17 cellular contexts compared by ENCODE assay signal in the genomic region with DNA sequence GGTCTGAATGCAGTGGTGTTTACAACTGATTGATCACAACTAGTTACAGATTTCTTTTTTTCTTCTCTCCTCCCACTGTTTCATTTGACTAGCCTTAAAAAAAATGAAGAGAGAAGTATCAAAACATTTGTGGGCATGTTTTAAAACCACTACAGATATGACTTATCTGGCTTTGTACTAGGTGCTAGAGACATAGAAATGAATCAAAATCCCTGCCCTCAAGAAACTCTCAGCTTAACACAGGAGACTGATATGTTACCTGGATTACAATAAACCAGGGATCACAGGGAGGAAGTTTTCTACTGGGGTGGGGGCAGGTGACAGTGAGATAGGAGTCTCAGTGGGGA. TPM values are rescaled to one million over a fixed set of nuclear protein-coding genes. Genes with fewer than 3 reads are reported as not detected.
DNase-seq lines count a peak whose midpoint lies in the region; ATAC-seq and TF ChIP-seq lines count a peak whose summit lies in the region.
"Had no signal": no experiment of that assay in that cellular context is flagged by ENCODE, and none has a peak within 500 bp of the region (broad histone marks: within the 10 kb centered on the region; RNA-seq: fewer than 3 reads in every experiment).

No MANE protein-coding gene starts in this region.

- peak in 1 of 2 donors; percentile 19 for DNase-seq in activated naive CD4-positive, alpha-beta T cell treated with anti-CD3 and anti-CD28 coated beads, Interleukin-2, amount 50 U/mL, for 72 hours (ENCODE audit: low spot score in 2 of 2)
- DNase-seq in activated naive CD4-positive, alpha-beta T cell treated with anti-CD3 and anti-CD28 coated beads for 36 hours = no peak
- peak; percentile 50 for DNase-seq in OCI-M1 (lab: John Stamatoyannopoulos, UW)
- peak; percentile 53 for DNase-seq in amniotic epithelial cell (ENCODE audit: low read depth)
- no peak for DNase-seq in stimulated activated naive CD8-positive, alpha-beta T cell treated with anti-CD3 and anti-CD28 coated beads, Interleukin-15, amount 100 ng/mL, for 72 hours
- DNase-seq in effector CD4-positive, alpha-beta T cell = no peak
- no peak for DNase-seq in T-helper 2 cell treated with Interferon-gamma antibody and Interleukin-4, amounts not matched to agents 5 μg/mL and 100 μg/mL, for 36 hours (ENCODE audit: low spot score)
- no peak for DNase-seq in erythroblast (lab: John Stamatoyannopoulos, UW)
- DNase-seq: effector CD8-positive, alpha-beta T cell; heart left ventricle; mucosa of descending colon; NCI-H2029 treated with DMSO at 0.1 percent for 48 hours; right cardiac atrium; SHP77 had no signal

- H3K9me3 Mint-ChIP-seq in activated naive CD4-positive, alpha-beta T cell treated with anti-CD3 and anti-CD28 coated beads, Interleukin-2, amount 50 U/mL, for 72 hours = no peaks in the 10 kb centered on the region
- H3K9me3 Mint-ChIP-seq in activated naive CD4-positive, alpha-beta T cell treated with anti-CD3 and anti-CD28 coated beads for 36 hours = peaks cover 4% of the 10 kb centered on the region
- no peaks in the 10 kb centered on the region for H3K9me3 Mint-ChIP-seq in stimulated activated naive CD8-positive, alpha-beta T cell treated with anti-CD3 and anti-CD28 coated beads, Interleukin-15, amount 100 ng/mL, for 72 hours
- no peaks in the 10 kb centered on the region for H3K9me3 Mint-ChIP-seq in T-helper 2 cell treated with Interferon-gamma antibody and Interleukin-4, amounts not matched to agents 5 μg/mL and 100 μg/mL, for 36 hours
- H3K9me3 Mint-ChIP-seq: CD8-positive, alpha-beta memory T cell; type B pancreatic cell had no signal

- H3K4me3 Mint-ChIP-seq in activated naive CD4-positive, alpha-beta T cell treated with anti-CD3 and anti-CD28 coated beads for 36 hours = no peak overlapping the region
- H3K4me3 Mint-ChIP-seq in stimulated activated naive CD8-positive, alpha-beta T cell treated with anti-CD3 and anti-CD28 coated beads, Interleukin-15, amount 100 ng/mL, for 72 hours = peak overlapping the region; percentile 53
- H3K4me3 Mint-ChIP-seq in T-helper 2 cell treated with Interferon-gamma antibody and Interleukin-4, amounts not matched to agents 5 μg/mL and 100 μg/mL, for 36 hours = no peak overlapping the region
- H3K4me3 Mint-ChIP-seq: CD8-positive, alpha-beta memory T cell; type B pancreatic cell had no signal

- intact Hi-C loops in activated naive CD4-positive, alpha-beta T cell treated with anti-CD3 and anti-CD28 coated beads for 36 hours (cut with micrococcal nuclease) = no loop called here

- peak; percentile 79 to 86 for ATAC-seq in activated naive CD4-positive, alpha-beta T cell treated with anti-CD3 and anti-CD28 coated beads, Interleukin-2, amount 50 U/mL, for 72 hours
- ATAC-seq in stimulated activated naive CD8-positive, alpha-beta T cell treated with anti-CD3 and anti-CD28 coated beads, Interleukin-15, amount 100 ng/mL, for 72 hours = peak; percentile 75

- peaks cover 0 to 9% of the 10 kb centered on the region in 2 donors for H3K36me3 Mint-ChIP-seq in activated naive CD4-positive, alpha-beta T cell treated with anti-CD3 and anti-CD28 coated beads, Interleukin-2, amount 50 U/mL, for 72 hours
- H3K36me3 Mint-ChIP-seq in activated naive CD4-positive, alpha-beta T cell treated with anti-CD3 and anti-CD28 coated beads for 36 hours (ENCODE audit: low read depth) = no peaks in the 10 kb centered on the region
- H3K36me3 Mint-ChIP-seq in T-helper 2 cell treated with Interferon-gamma antibody and Interleukin-4, amounts not matched to agents 5 μg/mL and 100 μg/mL, for 36 hours (ENCODE audit: low read depth) = no peaks in the 10 kb centered on the region

- CTCF ChIA-PET in activated naive CD4-positive, alpha-beta T cell treated with anti-CD3 and anti-CD28 coated beads for 36 hours (lab: Charles Lee) = no interaction called here

- peak overlapping the region; percentile 74 to 86 for H3K27ac Mint-ChIP-seq in activated naive CD4-positive, alpha-beta T cell treated with anti-CD3 and anti-CD28 coated beads, Interleukin-2, amount 50 U/mL, for 72 hours
- H3K27ac Mint-ChIP-seq in activated naive CD4-positive, alpha-beta T cell treated with anti-CD3 and anti-CD28 coated beads for 36 hours = no peak overlapping the region
- H3K27ac Mint-ChIP-seq in stimulated activated naive CD8-positive, alpha-beta T cell treated with anti-CD3 and anti-CD28 coated beads, Interleukin-15, amount 100 ng/mL, for 72 hours = peak overlapping the region; percentile 64 to 65
- no peak overlapping the region for H3K27ac Mint-ChIP-seq in T-helper 2 cell treated with Interferon-gamma antibody and Interleukin-4, amounts not matched to agents 5 μg/mL and 100 μg/mL, for 36 hours
- H3K27ac Mint-ChIP-seq: type B pancreatic cell had no signal

- H3K27me3 Mint-ChIP-seq in activated naive CD4-positive, alpha-beta T cell treated with anti-CD3 and anti-CD28 coated beads for 36 hours (ENCODE audit: low read depth) = no peaks in the 10 kb centered on the region
- H3K27me3 Mint-ChIP-seq in stimulated activated naive CD8-positive, alpha-beta T cell treated with anti-CD3 and anti-CD28 coated beads, Interleukin-15, amount 100 ng/mL, for 72 hours = peaks cover 55% of the 10 kb centered on the region
- H3K27me3 Mint-ChIP-seq in T-helper 2 cell treated with Interferon-gamma antibody and Interleukin-4, amounts not matched to agents 5 μg/mL and 100 μg/mL, for 36 hours (ENCODE audit: low read depth) = peaks cover 20% of the 10 kb centered on the region
- H3K27me3 Mint-ChIP-seq: type B pancreatic cell had no signal

- no peak for TF ChIP-seq POLR2A in erythroblast (IDR thresholded peaks at IDR 0.05; ENCODE audit: low read length)

- peaks cover 22% of the 10 kb centered on the region for H3K4me1 Mint-ChIP-seq in activated naive CD4-positive, alpha-beta T cell treated with anti-CD3 and anti-CD28 coated beads for 36 hours (ENCODE audit: low read depth)
- peaks cover 40% of the 10 kb centered on the region for H3K4me1 Mint-ChIP-seq in stimulated activated naive CD8-positive, alpha-beta T cell treated with anti-CD3 and anti-CD28 coated beads, Interleukin-15, amount 100 ng/mL, for 72 hours
- H3K4me1 Mint-ChIP-seq in T-helper 2 cell treated with Interferon-gamma antibody and Interleukin-4, amounts not matched to agents 5 μg/mL and 100 μg/mL, for 36 hours (ENCODE audit: low read depth) = peaks cover 12% of the 10 kb centered on the region

RNA-seq across cellular contexts. Expression of a gene that starts 25.2 kb away (rescaled TPM):
- 10 to 100 TPM; 23.9 to 43.6 TPM for total RNA-seq in activated naive CD4-positive, alpha-beta T cell treated with anti-CD3 and anti-CD28 coated beads, Interleukin-2, amount 50 U/mL, for 72 hours
- 10 to 100 TPM; 28.7 to 29.7 TPM for total RNA-seq in activated naive CD4-positive, alpha-beta T cell treated with anti-CD3 and anti-CD28 coated beads for 36 hours

RNA-seq across cellular contexts. Expression of a gene that starts 32.3 kb away (rescaled TPM):
- total RNA-seq in activated naive CD4-positive, alpha-beta T cell treated with anti-CD3 and anti-CD28 coated beads, Interleukin-2, amount 50 U/mL, for 72 hours = not detected
- not detected for total RNA-seq in activated naive CD4-positive, alpha-beta T cell treated with anti-CD3 and anti-CD28 coated beads for 36 hours
- total RNA-seq: CD8-positive, alpha-beta memory T cell; OCI-LY7 had no signal

Comparison
In these comparisons a context has a peak if more than half of its experiments do, and no peak if none do; other contexts are left out.
1. H3K27ac Mint-ChIP-seq: peak in activated naive CD4-positive, alpha-beta T cell treated with anti-CD3 and anti-CD28 coated beads, Interleukin-2, amount 50 U/mL, for 72 hours (2 of 2) and stimulated activated naive CD8-positive, alpha-beta T cell treated with anti-CD3 and anti-CD28 coated beads, Interleukin-15, amount 100 ng/mL, for 72 hours (2 of 2); none in activated naive CD4-positive, alpha-beta T cell treated with anti-CD3 and anti-CD28 coated beads for 36 hours (single experiment) and T-helper 2 cell treated with Interferon-gamma antibody and Interleukin-4, amounts not matched to agents 5 μg/mL and 100 μg/mL, for 36 hours (single experiment).
2. DNase-seq: peak in OCI-M1 (single experiment) and amniotic epithelial cell (single experiment); none in activated naive CD4-positive, alpha-beta T cell treated with anti-CD3 and anti-CD28 coated beads for 36 hours (single experiment), stimulated activated naive CD8-positive, alpha-beta T cell treated with anti-CD3 and anti-CD28 coated beads, Interleukin-15, amount 100 ng/mL, for 72 hours (0 of 2), effector CD4-positive, alpha-beta T cell (single experiment), T-helper 2 cell treated with Interferon-gamma antibody and Interleukin-4, amounts not matched to agents 5 μg/mL and 100 μg/mL, for 36 hours (single experiment) and erythroblast (0 of 2).
3. H3K4me3 Mint-ChIP-seq: peak in stimulated activated naive CD8-positive, alpha-beta T cell treated with anti-CD3 and anti-CD28 coated beads, Interleukin-15, amount 100 ng/mL, for 72 hours (2 of 2); none in activated naive CD4-positive, alpha-beta T cell treated with anti-CD3 and anti-CD28 coated beads for 36 hours (single experiment) and T-helper 2 cell treated with Interferon-gamma antibody and Interleukin-4, amounts not matched to agents 5 μg/mL and 100 μg/mL, for 36 hours (single experiment).